In the genomic region with DNA sequence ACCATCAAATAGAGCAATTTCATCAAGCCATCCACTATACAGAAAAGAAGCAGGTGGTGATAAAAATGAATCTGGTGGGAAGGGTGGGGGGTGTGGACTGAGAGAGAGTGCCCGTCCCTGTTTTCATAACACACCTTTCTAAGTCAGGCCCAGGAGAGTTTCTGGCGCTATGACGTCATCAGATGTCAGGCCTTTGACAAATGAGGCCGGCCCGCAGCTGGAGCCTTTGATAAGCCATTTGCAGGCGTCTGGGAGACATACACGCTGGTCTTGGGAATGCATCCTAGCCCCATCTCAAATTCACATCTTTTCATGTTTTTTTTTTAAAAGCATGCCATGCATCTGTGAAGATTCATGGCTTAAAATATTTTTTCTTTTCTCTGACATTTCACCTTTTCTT, we compare ENCODE assay signal across 1 cellular context.
TF ChIP-seq lines count a peak whose summit lies in the region.

No MANE protein-coding gene starts in this region.

TF ChIP-seq in K562, 482 proteins besides CTCF, POLR2A, EP300 and RAD21 (continued from another document and continues in another):
- TF ChIP-seq SMAD4 (CRISPR knock-in tag; conservative IDR thresholded peaks at IDR 0.05) (peak; percentile 95), NUFIP1 (IDR thresholded peaks at IDR 0.05; ENCODE audit: partially characterized antibody) (no peak), STAG1 (CRISPR knock-in tag; IDR thresholded peaks at IDR 0.05; ENCODE audit: borderline replicate concordance) (no peak), GATAD2B (IDR thresholded peaks at IDR 0.05; ENCODE audit: borderline replicate concordance) (0 out of 2 replicates have a peak, but pooled peaks have one; percentile 17), DNMT1 (IDR thresholded peaks at IDR 0.05) (no peak), U2AF2 (optimal IDR thresholded peaks at IDR 0.05; ENCODE audit: low read depth, low read length) (no peak), DDX20 (tag; IDR thresholded peaks at IDR 0.05; ENCODE audit: low read depth) (no peak), YY1 (IDR thresholded peaks at IDR 0.05; ENCODE audit: borderline replicate concordance in 1 of 3, control insufficient read depth in 1 of 3, extremely low read depth in 1 of 3, insufficient read depth in 3 of 3, insufficient read length in 1 of 3, insufficient replicate concordance in 2 of 3, low read depth in 1 of 3, low read length in 2 of 3) (no peak), CC2D1A (IDR thresholded peaks at IDR 0.05) (peak; percentile 53; the same call in 1 of the 2 replicates), ZNF316 (IDR thresholded peaks at IDR 0.05) (no peak), HMGN3 (IDR thresholded peaks at IDR 0.05; ENCODE audit: borderline replicate concordance, extremely low read depth, insufficient read length, low read depth, low read length) (no peak), STAT5A (IDR thresholded peaks at IDR 0.05; ENCODE audit: borderline replicate concordance, low read length) (peak; percentile 80), HIVEP1 (CRISPR knock-in tag; IDR thresholded peaks at IDR 0.05) (no peak), EZH2 (IDR thresholded peaks at IDR 0.05; ENCODE audit: borderline replicate concordance, low read depth, low read length) (no peak), ZNF79 (CRISPR knock-in tag; IDR thresholded peaks at IDR 0.05; ENCODE audit: low read depth) (no peak), ZNF551 (CRISPR knock-in tag; IDR thresholded peaks at IDR 0.05) (no peak), RBM22 (IDR thresholded peaks at IDR 0.05; ENCODE audit: low read depth, low read length, poor library complexity, severe bottlenecking) (no peak), LEF1 (IDR thresholded peaks at IDR 0.05) (peak; percentile 69), SIRT6 (IDR thresholded peaks at IDR 0.05; ENCODE audit: low read depth, low read length) (no peak), ZFP30 (CRISPR knock-in tag; IDR thresholded peaks at IDR 0.05; ENCODE audit: borderline replicate concordance) (no peak), ZNF583 (CRISPR knock-in tag; IDR thresholded peaks at IDR 0.05) (no peak), ATF7 (IDR thresholded peaks at IDR 0.05) (peak; percentile 99), EP400 (IDR thresholded peaks at IDR 0.05) (no peak), CBX8 (IDR thresholded peaks at IDR 0.05; ENCODE audit: borderline replicate concordance, extremely low read depth, low read depth, low read length, poor library complexity, severe bottlenecking) (no peak), ZNF184 (CRISPR knock-in tag; IDR thresholded peaks at IDR 0.05) (no peak), ZNF830 (CRISPR knock-in tag; IDR thresholded peaks at IDR 0.05) (no peak), NR3C1 (CRISPR knock-in tag; IDR thresholded peaks at IDR 0.05) (no peak), TOE1 (IDR thresholded peaks at IDR 0.05; ENCODE audit: borderline replicate concordance) (no peak), TOE1 (CRISPR knock-in tag; IDR thresholded peaks at IDR 0.05; ENCODE audit: borderline replicate concordance, low read depth) (no peak), GABPB2 (CRISPR knock-in tag; conservative IDR thresholded peaks at IDR 0.05) (no peak), ATF1 (CRISPR knock-in tag; IDR thresholded peaks at IDR 0.05) (peak; percentile 54; the same call in 1 of the 2 replicates), ATF1 (tag; IDR thresholded peaks at IDR 0.05) (peak; percentile 97), ZNF143 (CRISPR knock-in tag; IDR thresholded peaks at IDR 0.05) (no peak)
- TF ChIP-seq, protein P1, sequence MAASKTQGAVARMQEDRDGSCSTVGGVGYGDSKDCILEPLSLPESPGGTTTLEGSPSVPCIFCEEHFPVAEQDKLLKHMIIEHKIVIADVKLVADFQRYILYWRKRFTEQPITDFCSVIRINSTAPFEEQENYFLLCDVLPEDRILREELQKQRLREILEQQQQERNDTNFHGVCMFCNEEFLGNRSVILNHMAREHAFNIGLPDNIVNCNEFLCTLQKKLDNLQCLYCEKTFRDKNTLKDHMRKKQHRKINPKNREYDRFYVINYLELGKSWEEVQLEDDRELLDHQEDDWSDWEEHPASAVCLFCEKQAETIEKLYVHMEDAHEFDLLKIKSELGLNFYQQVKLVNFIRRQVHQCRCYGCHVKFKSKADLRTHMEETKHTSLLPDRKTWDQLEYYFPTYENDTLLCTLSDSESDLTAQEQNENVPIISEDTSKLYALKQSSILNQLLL (CRISPR knock-in tag; IDR thresholded peaks at IDR 0.05; ENCODE audit: borderline replicate concordance) = no peak
- TF ChIP-seq, protein P2, sequence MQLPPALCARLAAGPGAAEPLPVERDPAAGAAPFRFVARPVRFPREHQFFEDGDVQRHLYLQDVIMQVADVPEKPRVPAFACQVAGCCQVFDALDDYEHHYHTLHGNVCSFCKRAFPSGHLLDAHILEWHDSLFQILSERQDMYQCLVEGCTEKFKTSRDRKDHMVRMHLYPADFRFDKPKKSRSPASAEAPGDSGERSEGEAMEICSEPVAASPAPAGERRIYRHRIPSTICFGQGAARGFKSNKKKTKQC (CRISPR knock-in tag; IDR thresholded peaks at IDR 0.05) = no peak
- TF ChIP-seq, protein P3, sequence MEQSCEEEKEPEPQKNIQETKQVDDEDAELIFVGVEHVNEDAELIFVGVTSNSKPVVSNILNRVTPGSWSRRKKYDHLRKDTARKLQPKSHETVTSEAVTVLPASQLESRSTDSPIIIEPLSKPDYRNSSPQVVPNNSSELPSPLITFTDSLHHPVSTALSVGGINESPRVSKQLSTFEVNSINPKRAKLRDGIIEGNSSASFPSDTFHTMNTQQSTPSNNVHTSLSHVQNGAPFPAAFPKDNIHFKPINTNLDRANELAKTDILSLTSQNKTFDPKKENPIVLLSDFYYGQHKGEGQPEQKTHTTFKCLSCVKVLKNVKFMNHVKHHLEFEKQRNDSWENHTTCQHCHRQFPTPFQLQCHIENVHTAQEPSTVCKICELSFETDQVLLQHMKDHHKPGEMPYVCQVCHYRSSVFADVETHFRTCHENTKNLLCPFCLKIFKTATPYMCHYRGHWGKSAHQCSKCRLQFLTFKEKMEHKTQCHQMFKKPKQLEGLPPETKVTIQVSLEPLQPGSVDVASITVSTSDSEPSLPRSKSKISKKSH (CRISPR knock-in tag; IDR thresholded peaks at IDR 0.05) = no peak
- TF ChIP-seq, protein P4, sequence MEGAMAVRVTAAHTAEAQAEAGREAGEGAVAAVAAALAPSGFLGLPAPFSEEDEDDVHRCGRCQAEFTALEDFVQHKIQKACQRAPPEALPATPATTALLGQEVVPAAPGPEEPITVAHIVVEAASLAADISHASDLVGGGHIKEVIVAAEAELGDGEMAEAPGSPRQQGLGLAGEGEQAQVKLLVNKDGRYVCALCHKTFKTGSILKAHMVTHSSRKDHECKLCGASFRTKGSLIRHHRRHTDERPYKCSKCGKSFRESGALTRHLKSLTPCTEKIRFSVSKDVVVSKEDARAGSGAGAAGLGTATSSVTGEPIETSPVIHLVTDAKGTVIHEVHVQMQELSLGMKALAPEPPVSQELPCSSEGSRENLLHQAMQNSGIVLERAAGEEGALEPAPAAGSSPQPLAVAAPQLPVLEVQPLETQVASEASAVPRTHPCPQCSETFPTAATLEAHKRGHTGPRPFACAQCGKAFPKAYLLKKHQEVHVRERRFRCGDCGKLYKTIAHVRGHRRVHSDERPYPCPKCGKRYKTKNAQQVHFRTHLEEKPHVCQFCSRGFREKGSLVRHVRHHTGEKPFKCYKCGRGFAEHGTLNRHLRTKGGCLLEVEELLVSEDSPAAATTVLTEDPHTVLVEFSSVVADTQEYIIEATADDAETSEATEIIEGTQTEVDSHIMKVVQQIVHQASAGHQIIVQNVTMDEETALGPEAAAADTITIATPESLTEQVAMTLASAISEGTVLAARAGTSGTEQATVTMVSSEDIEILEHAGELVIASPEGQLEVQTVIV (CRISPR knock-in tag; IDR thresholded peaks at IDR 0.05; ENCODE audit: borderline replicate concordance) = no peak
- TF ChIP-seq, protein P5, sequence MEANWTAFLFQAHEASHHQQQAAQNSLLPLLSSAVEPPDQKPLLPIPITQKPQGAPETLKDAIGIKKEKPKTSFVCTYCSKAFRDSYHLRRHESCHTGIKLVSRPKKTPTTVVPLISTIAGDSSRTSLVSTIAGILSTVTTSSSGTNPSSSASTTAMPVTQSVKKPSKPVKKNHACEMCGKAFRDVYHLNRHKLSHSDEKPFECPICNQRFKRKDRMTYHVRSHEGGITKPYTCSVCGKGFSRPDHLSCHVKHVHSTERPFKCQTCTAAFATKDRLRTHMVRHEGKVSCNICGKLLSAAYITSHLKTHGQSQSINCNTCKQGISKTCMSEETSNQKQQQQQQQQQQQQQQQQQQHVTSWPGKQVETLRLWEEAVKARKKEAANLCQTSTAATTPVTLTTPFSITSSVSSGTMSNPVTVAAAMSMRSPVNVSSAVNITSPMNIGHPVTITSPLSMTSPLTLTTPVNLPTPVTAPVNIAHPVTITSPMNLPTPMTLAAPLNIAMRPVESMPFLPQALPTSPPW (CRISPR knock-in tag; IDR thresholded peaks at IDR 0.05) = peak; percentile 66
- TF ChIP-seq, protein P6, sequence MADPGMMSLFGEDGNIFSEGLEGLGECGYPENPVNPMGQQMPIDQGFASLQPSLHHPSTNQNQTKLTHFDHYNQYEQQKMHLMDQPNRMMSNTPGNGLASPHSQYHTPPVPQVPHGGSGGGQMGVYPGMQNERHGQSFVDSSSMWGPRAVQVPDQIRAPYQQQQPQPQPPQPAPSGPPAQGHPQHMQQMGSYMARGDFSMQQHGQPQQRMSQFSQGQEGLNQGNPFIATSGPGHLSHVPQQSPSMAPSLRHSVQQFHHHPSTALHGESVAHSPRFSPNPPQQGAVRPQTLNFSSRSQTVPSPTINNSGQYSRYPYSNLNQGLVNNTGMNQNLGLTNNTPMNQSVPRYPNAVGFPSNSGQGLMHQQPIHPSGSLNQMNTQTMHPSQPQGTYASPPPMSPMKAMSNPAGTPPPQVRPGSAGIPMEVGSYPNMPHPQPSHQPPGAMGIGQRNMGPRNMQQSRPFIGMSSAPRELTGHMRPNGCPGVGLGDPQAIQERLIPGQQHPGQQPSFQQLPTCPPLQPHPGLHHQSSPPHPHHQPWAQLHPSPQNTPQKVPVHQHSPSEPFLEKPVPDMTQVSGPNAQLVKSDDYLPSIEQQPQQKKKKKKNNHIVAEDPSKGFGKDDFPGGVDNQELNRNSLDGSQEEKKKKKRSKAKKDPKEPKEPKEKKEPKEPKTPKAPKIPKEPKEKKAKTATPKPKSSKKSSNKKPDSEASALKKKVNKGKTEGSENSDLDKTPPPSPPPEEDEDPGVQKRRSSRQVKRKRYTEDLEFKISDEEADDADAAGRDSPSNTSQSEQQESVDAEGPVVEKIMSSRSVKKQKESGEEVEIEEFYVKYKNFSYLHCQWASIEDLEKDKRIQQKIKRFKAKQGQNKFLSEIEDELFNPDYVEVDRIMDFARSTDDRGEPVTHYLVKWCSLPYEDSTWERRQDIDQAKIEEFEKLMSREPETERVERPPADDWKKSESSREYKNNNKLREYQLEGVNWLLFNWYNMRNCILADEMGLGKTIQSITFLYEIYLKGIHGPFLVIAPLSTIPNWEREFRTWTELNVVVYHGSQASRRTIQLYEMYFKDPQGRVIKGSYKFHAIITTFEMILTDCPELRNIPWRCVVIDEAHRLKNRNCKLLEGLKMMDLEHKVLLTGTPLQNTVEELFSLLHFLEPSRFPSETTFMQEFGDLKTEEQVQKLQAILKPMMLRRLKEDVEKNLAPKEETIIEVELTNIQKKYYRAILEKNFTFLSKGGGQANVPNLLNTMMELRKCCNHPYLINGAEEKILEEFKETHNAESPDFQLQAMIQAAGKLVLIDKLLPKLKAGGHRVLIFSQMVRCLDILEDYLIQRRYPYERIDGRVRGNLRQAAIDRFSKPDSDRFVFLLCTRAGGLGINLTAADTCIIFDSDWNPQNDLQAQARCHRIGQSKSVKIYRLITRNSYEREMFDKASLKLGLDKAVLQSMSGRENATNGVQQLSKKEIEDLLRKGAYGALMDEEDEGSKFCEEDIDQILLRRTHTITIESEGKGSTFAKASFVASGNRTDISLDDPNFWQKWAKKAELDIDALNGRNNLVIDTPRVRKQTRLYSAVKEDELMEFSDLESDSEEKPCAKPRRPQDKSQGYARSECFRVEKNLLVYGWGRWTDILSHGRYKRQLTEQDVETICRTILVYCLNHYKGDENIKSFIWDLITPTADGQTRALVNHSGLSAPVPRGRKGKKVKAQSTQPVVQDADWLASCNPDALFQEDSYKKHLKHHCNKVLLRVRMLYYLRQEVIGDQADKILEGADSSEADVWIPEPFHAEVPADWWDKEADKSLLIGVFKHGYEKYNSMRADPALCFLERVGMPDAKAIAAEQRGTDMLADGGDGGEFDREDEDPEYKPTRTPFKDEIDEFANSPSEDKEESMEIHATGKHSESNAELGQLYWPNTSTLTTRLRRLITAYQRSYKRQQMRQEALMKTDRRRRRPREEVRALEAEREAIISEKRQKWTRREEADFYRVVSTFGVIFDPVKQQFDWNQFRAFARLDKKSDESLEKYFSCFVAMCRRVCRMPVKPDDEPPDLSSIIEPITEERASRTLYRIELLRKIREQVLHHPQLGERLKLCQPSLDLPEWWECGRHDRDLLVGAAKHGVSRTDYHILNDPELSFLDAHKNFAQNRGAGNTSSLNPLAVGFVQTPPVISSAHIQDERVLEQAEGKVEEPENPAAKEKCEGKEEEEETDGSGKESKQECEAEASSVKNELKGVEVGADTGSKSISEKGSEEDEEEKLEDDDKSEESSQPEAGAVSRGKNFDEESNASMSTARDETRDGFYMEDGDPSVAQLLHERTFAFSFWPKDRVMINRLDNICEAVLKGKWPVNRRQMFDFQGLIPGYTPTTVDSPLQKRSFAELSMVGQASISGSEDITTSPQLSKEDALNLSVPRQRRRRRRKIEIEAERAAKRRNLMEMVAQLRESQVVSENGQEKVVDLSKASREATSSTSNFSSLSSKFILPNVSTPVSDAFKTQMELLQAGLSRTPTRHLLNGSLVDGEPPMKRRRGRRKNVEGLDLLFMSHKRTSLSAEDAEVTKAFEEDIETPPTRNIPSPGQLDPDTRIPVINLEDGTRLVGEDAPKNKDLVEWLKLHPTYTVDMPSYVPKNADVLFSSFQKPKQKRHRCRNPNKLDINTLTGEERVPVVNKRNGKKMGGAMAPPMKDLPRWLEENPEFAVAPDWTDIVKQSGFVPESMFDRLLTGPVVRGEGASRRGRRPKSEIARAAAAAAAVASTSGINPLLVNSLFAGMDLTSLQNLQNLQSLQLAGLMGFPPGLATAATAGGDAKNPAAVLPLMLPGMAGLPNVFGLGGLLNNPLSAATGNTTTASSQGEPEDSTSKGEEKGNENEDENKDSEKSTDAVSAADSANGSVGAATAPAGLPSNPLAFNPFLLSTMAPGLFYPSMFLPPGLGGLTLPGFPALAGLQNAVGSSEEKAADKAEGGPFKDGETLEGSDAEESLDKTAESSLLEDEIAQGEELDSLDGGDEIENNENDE (IDR thresholded peaks at IDR 0.05; ENCODE audit: low read depth, low read length) = no peak
- TF ChIP-seq, protein P7, sequence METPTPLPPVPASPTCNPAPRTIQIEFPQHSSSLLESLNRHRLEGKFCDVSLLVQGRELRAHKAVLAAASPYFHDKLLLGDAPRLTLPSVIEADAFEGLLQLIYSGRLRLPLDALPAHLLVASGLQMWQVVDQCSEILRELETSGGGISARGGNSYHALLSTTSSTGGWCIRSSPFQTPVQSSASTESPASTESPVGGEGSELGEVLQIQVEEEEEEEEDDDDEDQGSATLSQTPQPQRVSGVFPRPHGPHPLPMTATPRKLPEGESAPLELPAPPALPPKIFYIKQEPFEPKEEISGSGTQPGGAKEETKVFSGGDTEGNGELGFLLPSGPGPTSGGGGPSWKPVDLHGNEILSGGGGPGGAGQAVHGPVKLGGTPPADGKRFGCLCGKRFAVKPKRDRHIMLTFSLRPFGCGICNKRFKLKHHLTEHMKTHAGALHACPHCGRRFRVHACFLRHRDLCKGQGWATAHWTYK (CRISPR knock-in tag; IDR thresholded peaks at IDR 0.05) = no peak
- TF ChIP-seq, protein P8, sequence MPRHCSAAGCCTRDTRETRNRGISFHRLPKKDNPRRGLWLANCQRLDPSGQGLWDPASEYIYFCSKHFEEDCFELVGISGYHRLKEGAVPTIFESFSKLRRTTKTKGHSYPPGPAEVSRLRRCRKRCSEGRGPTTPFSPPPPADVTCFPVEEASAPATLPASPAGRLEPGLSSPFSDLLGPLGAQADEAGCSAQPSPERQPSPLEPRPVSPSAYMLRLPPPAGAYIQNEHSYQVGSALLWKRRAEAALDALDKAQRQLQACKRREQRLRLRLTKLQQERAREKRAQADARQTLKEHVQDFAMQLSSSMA (CRISPR knock-in tag; IDR thresholded peaks at IDR 0.05) = no peak
